Comparison of ENCODE assay signal across 9 cellular contexts in the genomic region with DNA sequence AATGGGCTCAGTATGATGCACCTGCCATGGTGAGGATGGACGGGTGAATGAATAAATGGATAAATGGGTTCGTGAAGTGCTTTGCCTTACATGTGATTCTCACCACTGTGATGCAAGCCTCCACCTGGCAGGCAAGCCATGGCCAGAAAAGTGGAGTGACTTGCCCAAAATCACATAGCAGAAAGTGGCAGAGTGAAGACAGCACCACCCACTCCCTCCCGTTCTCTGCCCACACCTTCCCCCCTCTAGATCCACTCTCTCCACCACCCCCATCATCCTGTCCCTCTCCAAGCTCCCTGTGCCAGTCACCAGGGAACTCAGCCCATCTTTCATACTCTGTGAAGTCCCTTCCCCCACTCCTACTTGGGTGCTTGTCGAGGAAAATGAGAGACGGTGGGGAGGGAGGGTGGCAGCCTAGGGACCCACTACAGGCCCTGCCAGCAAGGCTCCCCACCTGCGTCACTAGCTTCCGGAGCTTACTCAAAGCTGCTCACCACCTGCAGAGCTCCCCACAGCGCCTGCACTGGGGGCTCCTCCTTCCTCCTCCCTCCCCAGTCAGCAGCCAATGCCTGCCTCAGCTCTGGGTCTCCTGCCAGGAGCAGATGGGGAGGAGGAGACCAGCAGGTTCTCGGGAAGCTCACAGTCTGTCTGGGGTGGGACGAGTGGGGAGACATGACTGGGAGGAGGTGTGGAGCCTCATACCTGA.
A peak's percentile ranks its signal among the peaks of the same experiment; 100 is the strongest.
DNase-seq lines count a peak whose midpoint lies in the region; ATAC-seq and TF ChIP-seq lines count a peak whose summit lies in the region.
"Had no signal": no experiment of that assay in that cellular context is flagged by ENCODE, and none has a peak within 500 bp of the region (broad histone marks: within the 10 kb centered on the region; RNA-seq: fewer than 3 reads in every experiment).

No MANE protein-coding gene starts in this region.

- ATAC-seq in mucosa of descending colon (peak; percentile 42), GM18502 (IDR thresholded peaks at IDR 0.05; ENCODE audit: poor library complexity, unreplicated experiment) (no peak)

- no peak overlapping the region for H3K4me2 ChIP-seq in PC-9

- no peaks in the 10 kb centered on the region for H3K79me2 ChIP-seq in PC-9 (ENCODE audit: low read depth)

- H3K4me3 ChIP-seq in mucosa of descending colon (no peak overlapping the region), PC-9 (no peak overlapping the region)

- H3K36me3 ChIP-seq in mucosa of descending colon (ENCODE audit: low read depth) (no peaks in the 10 kb centered on the region), PC-9 (ENCODE audit: low read depth) (no peaks in the 10 kb centered on the region)

- H3K9me3 ChIP-seq in mucosa of descending colon: no peaks in the 10 kb centered on the region
- H3K9me3 ChIP-seq in PC-9 (ENCODE audit: insufficient read depth, low read depth): no peaks in the 10 kb centered on the region

- intact Hi-C loops in mucosa of descending colon (cut with DNase I, micrococcal nuclease) (no loop called here), PC-9 (cut with micrococcal nuclease; ENCODE audit: unreplicated experiment) (no loop called here)

- POLR2A ChIA-PET in PC-9 (lab: Charles Lee; ENCODE audit: unreplicated experiment): no interaction called here

- H3K27ac ChIP-seq in PC-9: no peak overlapping the region

- H2AFZ ChIP-seq in PC-9: no peak overlapping the region

- DNase-seq in COR-L47 (lab: John Stamatoyannopoulos, UW): peak; percentile 85
- peak; percentile 84 for DNase-seq in NCI-H510A treated with DMSO at 0.1 percent for 48 hours (lab: John Stamatoyannopoulos, UW)
- peak; percentile 77 for DNase-seq in activated CD8-positive, alpha-beta memory T cell treated with anti-CD3 and anti-CD28 coated beads, Interleukin-2, amount 50 U/mL, for 48 hours
- no peak for DNase-seq in mucosa of descending colon
- no peak for DNase-seq in PC-9
- DNase-seq in kidney tubule cell (ENCODE audit: low spot score): no peak
- no peak for DNase-seq in D341Med (ENCODE audit: low spot score)
- DNase-seq: trophoblast cell had no signal

- no peaks in the 10 kb centered on the region for H3K9me2 ChIP-seq in PC-9 (ENCODE audit: insufficient read depth)

- BruUV-seq in PC-9 (replicated peaks; lab: Mats Ljungman, UMichigan): no TSS peak

- CTCF ChIA-PET in PC-9 (lab: Charles Lee): interaction anchor here (0.6 kb wide), 1 partner anchor 140 kb away, joined by 8 read pairs; no protein-coding TSS in a partner anchor

- no peaks in the 10 kb centered on the region for H3F3A ChIP-seq in PC-9 (ENCODE audit: insufficient read depth, low read depth)

- TF ChIP-seq CTCF in mucosa of descending colon (IDR thresholded peaks at IDR 0.05): no peak
- no peak for TF ChIP-seq CTCF in PC-9 (conservative IDR thresholded peaks at IDR 0.05)

- peaks cover 6% of the 10 kb centered on the region for H3K4me1 ChIP-seq in mucosa of descending colon (ENCODE audit: low read depth)
- no peaks in the 10 kb centered on the region for H3K4me1 ChIP-seq in PC-9 (replicated peaks; ENCODE audit: insufficient read depth)

- H4K20me1 ChIP-seq in PC-9 (ENCODE audit: insufficient read depth): 0 out of 2 replicates have a peak, but pooled peaks cover 14% of the 10 kb centered on the region

- H3K27me3 ChIP-seq in PC-9 (ENCODE audit: insufficient read depth, low read depth): no peaks in the 10 kb centered on the region

Comparison
In these comparisons a context has a peak if more than half of its experiments do, and no peak if none do; other contexts are left out.
1. DNase-seq: peak in COR-L47 (single experiment), NCI-H510A treated with DMSO at 0.1 percent for 48 hours (single experiment) and activated CD8-positive, alpha-beta memory T cell treated with anti-CD3 and anti-CD28 coated beads, Interleukin-2, amount 50 U/mL, for 48 hours (single experiment); none in mucosa of descending colon (0 of 3), PC-9 (0 of 2), kidney tubule cell (single experiment) and D341Med (single experiment).